Comparison of ENCODE assay signal across 21 cellular contexts in genomic region chr16:49839462-49839825, GRCh38. TPM values are rescaled to one million over a fixed set of nuclear protein-coding genes. Genes with fewer than 3 reads are reported as not detected.
DNase-seq lines count a peak whose midpoint lies in the region; ATAC-seq, FAIRE-seq and TF ChIP-seq lines count a peak whose summit lies in the region.
"Had no signal": no experiment of that assay in that cellular context is flagged by ENCODE, and none has a peak within 500 bp of the region (broad histone marks: within the 10 kb centered on the region; RNA-seq: fewer than 3 reads in every experiment).

No MANE protein-coding gene starts in this region.

- no peaks in the 10 kb centered on the region for H3K9me3 Mint-ChIP-seq in astrocyte (ENCODE audit: unreplicated experiment)
- H3K9me3 Mint-ChIP-seq: activated naive CD4-positive, alpha-beta T cell treated with anti-CD3 and anti-CD28 coated beads, Interleukin-2, amount 10 ng/mL, durations not matched to agents 7 days and 5 days had no signal

- H3K27ac Mint-ChIP-seq in astrocyte (ENCODE audit: unreplicated experiment) = no peak overlapping the region
- H3K27ac Mint-ChIP-seq: activated naive CD4-positive, alpha-beta T cell treated with anti-CD3 and anti-CD28 coated beads, Interleukin-2, amount 10 ng/mL, durations not matched to agents 7 days and 5 days had no signal

- no peak overlapping the region for H3K9ac ChIP-seq in HUES48 (ENCODE audit: low read depth, low read length)
- no peak overlapping the region for H3K9ac ChIP-seq in astrocyte (ENCODE audit: low read length)
- H3K9ac ChIP-seq in smooth muscle cell (ENCODE audit: low read depth) = no peak overlapping the region

- 64% methylated on average over 10 of the region's 11 CpGs for WGBS in smooth muscle cell (ENCODE audit: low lambda C conversion rate)

- no peaks in the 10 kb centered on the region for H3K79me2 ChIP-seq in astrocyte (ENCODE audit: insufficient read depth, low read length)
- H3K79me2 ChIP-seq in smooth muscle cell (ENCODE audit: low read depth) = peaks cover 10% of the 10 kb centered on the region

- DNase-seq in astrocyte (ENCODE audit: low read depth) (no peak), left colon (no peak), smooth muscle cell (lab: John Stamatoyannopoulos, UW; ENCODE audit: unreplicated experiment) (no peak), NCI-H82 (lab: John Stamatoyannopoulos, UW) (no peak), T-helper 1 cell (no peak), NK-92 (lab: John Stamatoyannopoulos, UW; ENCODE audit: unreplicated experiment) (no peak)
- DNase-seq: activated CD4-positive, alpha-beta T cell treated with anti-CD3 and anti-CD28 coated beads, Interleukin-2, amount 50 U/mL, for 48 hours; activated naive CD4-positive, alpha-beta T cell treated with anti-CD3 and anti-CD28 coated beads, Interleukin-2, amount 10 ng/mL, durations not matched to agents 7 days and 5 days; activated T-cell treated with anti-CD3 and anti-CD28 coated beads, Interleukin-2, amount 50 U/mL, for 1 hour; body of pancreas; Calu3; GF-D8; NCI-H1105; NK-92 treated with Interleukin-12 subunit alpha and Interleukin-12 subunit beta, amount 100 ng/mL, for 24 hours; occipital lobe; RPMI8226; stimulated activated CD4-positive, alpha-beta T cell treated with anti-CD3 and anti-CD28 coated beads, Interleukin-2, amount 100 ng/mL, for 48 hours had no signal

- H3K9me3 ChIP-seq in HUES48 (ENCODE audit: control insufficient read depth, insufficient read depth, low read length) (no peaks in the 10 kb centered on the region), astrocyte (ENCODE audit: insufficient read depth, low read depth, low read length) (no peaks in the 10 kb centered on the region), smooth muscle cell (replicated peaks; ENCODE audit: low read depth) (no peaks in the 10 kb centered on the region)
- H3K9me3 ChIP-seq: body of pancreas, mucosa of descending colon had no signal

- H3K4me2 ChIP-seq in astrocyte (ENCODE audit: low read length) (peak overlapping the region; percentile 77), smooth muscle cell (peak overlapping the region; percentile 86)

- H3K4me1 ChIP-seq in HUES48 (ENCODE audit: control insufficient read depth, insufficient read depth, low read length) (peaks cover 56% of the 10 kb centered on the region), astrocyte (ENCODE audit: insufficient read depth, low read length) (peaks cover 18% of the 10 kb centered on the region), smooth muscle cell (ENCODE audit: low read depth) (peaks cover 34% of the 10 kb centered on the region)

- H3K4me1 Mint-ChIP-seq in astrocyte (ENCODE audit: low read depth, unreplicated experiment) = peaks cover 14% of the 10 kb centered on the region
- H3K4me1 Mint-ChIP-seq: activated naive CD4-positive, alpha-beta T cell treated with anti-CD3 and anti-CD28 coated beads, Interleukin-2, amount 10 ng/mL, durations not matched to agents 7 days and 5 days had no signal

- H3K4me3 ChIP-seq in HUES48 (ENCODE audit: low read depth, low read length) (peak overlapping the region; percentile 57; the same call in 1 of the 2 replicates), astrocyte (ENCODE audit: insufficient read depth, low read depth, low read length) (no peak overlapping the region), smooth muscle cell (no peak overlapping the region)
- H3K4me3 ChIP-seq: body of pancreas, mucosa of descending colon had no signal

- peak; percentile 26 for ATAC-seq in left colon

- H4K20me1 ChIP-seq in astrocyte (ENCODE audit: insufficient read depth, low read length) (peaks cover 9% of the 10 kb centered on the region), smooth muscle cell (ENCODE audit: low read depth) (no peaks in the 10 kb centered on the region)

- no peak overlapping the region for H3K4me3 Mint-ChIP-seq in astrocyte (ENCODE audit: unreplicated experiment)
- H3K4me3 Mint-ChIP-seq: activated naive CD4-positive, alpha-beta T cell treated with anti-CD3 and anti-CD28 coated beads, Interleukin-2, amount 10 ng/mL, durations not matched to agents 7 days and 5 days had no signal

- H2AFZ ChIP-seq in astrocyte (ENCODE audit: low read depth, low read length) (no peak overlapping the region), smooth muscle cell (ENCODE audit: low read depth) (no peak overlapping the region)

- H3K27me3 Mint-ChIP-seq in astrocyte (ENCODE audit: low read depth, unreplicated experiment) = peaks cover 6% of the 10 kb centered on the region

- H3F3A ChIP-seq in smooth muscle cell (ENCODE audit: low read depth) = peaks cover 6% of the 10 kb centered on the region

- intact Hi-C loops in left colon (cut with DNase I, micrococcal nuclease) = no loop called here

- H3K36me3 Mint-ChIP-seq in astrocyte (ENCODE audit: low read depth, unreplicated experiment) = peaks cover 5% of the 10 kb centered on the region
- H3K36me3 Mint-ChIP-seq: activated naive CD4-positive, alpha-beta T cell treated with anti-CD3 and anti-CD28 coated beads, Interleukin-2, amount 10 ng/mL, durations not matched to agents 7 days and 5 days had no signal

- H3K27ac ChIP-seq in HUES48 (ENCODE audit: low read depth, low read length) = peak overlapping the region; percentile 51
- H3K27ac ChIP-seq in astrocyte (ENCODE audit: low read depth, low read length) = no peak overlapping the region
- peak overlapping the region; percentile 31 for H3K27ac ChIP-seq in smooth muscle cell (ENCODE audit: low read depth)
- H3K27ac ChIP-seq: body of pancreas, epithelial cell of prostate had no signal

- no peaks in the 10 kb centered on the region for H3K27me3 ChIP-seq in HUES48 (ENCODE audit: control insufficient read depth, insufficient read depth, low read length)
- H3K27me3 ChIP-seq in astrocyte (ENCODE audit: insufficient read depth, low read length) = no peaks in the 10 kb centered on the region
- no peaks in the 10 kb centered on the region for H3K27me3 ChIP-seq in smooth muscle cell (ENCODE audit: low read depth)
- H3K27me3 ChIP-seq: body of pancreas had no signal

- FAIRE-seq in astrocyte (lab: Jason Lieb, UNC) = no peak
- FAIRE-seq: GM12891 had no signal

- no peaks in the 10 kb centered on the region for H3K36me3 ChIP-seq in HUES48 (ENCODE audit: control insufficient read depth, insufficient read depth, low read length)
- H3K36me3 ChIP-seq in astrocyte (ENCODE audit: insufficient read depth, low read length) = no peaks in the 10 kb centered on the region
- no peaks in the 10 kb centered on the region for H3K36me3 ChIP-seq in smooth muscle cell (ENCODE audit: low read depth)

- no peak for TF ChIP-seq CTCF in astrocyte (IDR thresholded peaks at IDR 0.05; ENCODE audit: insufficient read depth, low read depth, low read length)
- no peak for TF ChIP-seq CTCF in smooth muscle cell (IDR thresholded peaks at IDR 0.05; ENCODE audit: borderline replicate concordance, insufficient read depth, poor library complexity, severe bottlenecking)

RNA-seq across cellular contexts. Expression of gene ZNF423, which starts 16.5 kb away (rescaled TPM):
- total RNA-seq in astrocyte = 10.6 and 12.4 TPM in 2 replicates
- total RNA-seq in left colon = 10 to 100 TPM in 1 of 2 donors, 1 to 10 TPM in 1; 8.2 to 10.5 TPM
- 4.7 and 7.0 TPM in 2 replicates for total RNA-seq in smooth muscle cell
- polyA plus RNA-seq in smooth muscle cell = 6.9 and 8.8 TPM in 2 replicates
- total RNA-seq: Calu3 had no signal
